ENCODE assay signal across 14 cellular contexts in the genomic region with DNA sequence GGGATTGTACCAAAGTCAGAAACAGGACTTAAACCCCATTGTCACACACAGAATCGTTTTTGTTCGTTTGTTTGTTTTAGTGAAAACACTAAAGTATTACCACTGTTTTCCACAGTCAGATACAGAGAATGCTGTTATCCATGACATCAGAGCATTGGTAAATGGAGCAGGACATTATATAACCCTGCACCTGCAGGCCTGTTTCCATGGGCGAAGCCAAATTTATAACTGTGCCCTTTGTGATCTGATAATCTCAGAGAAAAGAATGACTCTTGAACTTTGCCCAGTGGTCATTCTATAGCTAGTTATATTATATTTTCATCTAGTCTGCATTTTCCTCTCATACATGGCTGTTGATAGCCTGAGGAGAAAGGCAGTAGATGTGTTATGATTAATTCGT.
"Had no signal": no experiment of that assay in that cellular context is flagged by ENCODE, and none has a peak within 500 bp of the region (broad histone marks: within the 10 kb centered on the region; RNA-seq: fewer than 3 reads in every experiment).

No MANE protein-coding gene starts in this region.

- DNase-seq: endodermal cell; erythroblast; foreskin keratinocyte; head of caudate nucleus; naive B cell; occipital lobe; pancreas; psoas muscle; stimulated activated CD4-positive, alpha-beta T cell treated with anti-CD3 and anti-CD28 coated beads, Interleukin-2, amount 100 ng/mL, for 24 hours; stimulated activated CD4-positive, alpha-beta T cell treated with anti-CD3 and anti-CD28 coated beads, Interleukin-4, amount 100 ng/mL, for 4 hours; stimulated activated naive B cell treated with anti-CD40 and anti-IgM and Interleukin-4, amounts not matched to agents 10 μg/mL and 1 μg/mL and 100 μg/mL, for 72 hours; stimulated activated naive CD8-positive, alpha-beta T cell treated with anti-CD3 and anti-CD28 coated beads, Interleukin-15, amount 100 ng/mL, for 72 hours; thyroid gland had no signal

- H3K27ac ChIP-seq: foreskin keratinocyte, pancreas, psoas muscle, thyroid gland had no signal

- H3K4me1 ChIP-seq: foreskin keratinocyte, pancreas, thyroid gland had no signal

- H3K27me3 ChIP-seq: foreskin keratinocyte, pancreas, thyroid gland had no signal

- ATAC-seq: foreskin keratinocyte; pancreas; psoas muscle; sciatic nerve; stimulated activated naive B cell treated with anti-CD40 and anti-IgM and Interleukin-4, amounts not matched to agents 10 μg/mL and 1 μg/mL and 100 μg/mL, for 72 hours; stimulated activated naive CD8-positive, alpha-beta T cell treated with anti-CD3 and anti-CD28 coated beads, Interleukin-15, amount 100 ng/mL, for 72 hours had no signal

- H3K4me3 ChIP-seq: pancreas, psoas muscle, thyroid gland had no signal

- H3K9me3 ChIP-seq: pancreas, psoas muscle, thyroid gland had no signal

- H3K36me3 ChIP-seq: pancreas, thyroid gland had no signal
